Comparison of ENCODE assay signal across 1 cellular context in genomic region chr3:165884518-165884917, GRCh38.
TF ChIP-seq lines count a peak whose summit lies in the region.

No MANE protein-coding gene starts in this region.

TF ChIP-seq in GM12878, 131 proteins besides CTCF, POLR2A, EP300 and RAD21 (continued from another document):
- no peak for TF ChIP-seq USF2 (IDR thresholded peaks at IDR 0.05; ENCODE audit: borderline replicate concordance, low read depth, low read length)
- TF ChIP-seq MTA2 (IDR thresholded peaks at IDR 0.05; ENCODE audit: low read depth): no peak
- TF ChIP-seq POLR2AphosphoS5 (IDR thresholded peaks at IDR 0.05; ENCODE audit: low read length): no peak
- TF ChIP-seq NFYA (IDR thresholded peaks at IDR 0.05; ENCODE audit: borderline replicate concordance, low read depth, low read length): no peak
- TF ChIP-seq, protein P1, sequence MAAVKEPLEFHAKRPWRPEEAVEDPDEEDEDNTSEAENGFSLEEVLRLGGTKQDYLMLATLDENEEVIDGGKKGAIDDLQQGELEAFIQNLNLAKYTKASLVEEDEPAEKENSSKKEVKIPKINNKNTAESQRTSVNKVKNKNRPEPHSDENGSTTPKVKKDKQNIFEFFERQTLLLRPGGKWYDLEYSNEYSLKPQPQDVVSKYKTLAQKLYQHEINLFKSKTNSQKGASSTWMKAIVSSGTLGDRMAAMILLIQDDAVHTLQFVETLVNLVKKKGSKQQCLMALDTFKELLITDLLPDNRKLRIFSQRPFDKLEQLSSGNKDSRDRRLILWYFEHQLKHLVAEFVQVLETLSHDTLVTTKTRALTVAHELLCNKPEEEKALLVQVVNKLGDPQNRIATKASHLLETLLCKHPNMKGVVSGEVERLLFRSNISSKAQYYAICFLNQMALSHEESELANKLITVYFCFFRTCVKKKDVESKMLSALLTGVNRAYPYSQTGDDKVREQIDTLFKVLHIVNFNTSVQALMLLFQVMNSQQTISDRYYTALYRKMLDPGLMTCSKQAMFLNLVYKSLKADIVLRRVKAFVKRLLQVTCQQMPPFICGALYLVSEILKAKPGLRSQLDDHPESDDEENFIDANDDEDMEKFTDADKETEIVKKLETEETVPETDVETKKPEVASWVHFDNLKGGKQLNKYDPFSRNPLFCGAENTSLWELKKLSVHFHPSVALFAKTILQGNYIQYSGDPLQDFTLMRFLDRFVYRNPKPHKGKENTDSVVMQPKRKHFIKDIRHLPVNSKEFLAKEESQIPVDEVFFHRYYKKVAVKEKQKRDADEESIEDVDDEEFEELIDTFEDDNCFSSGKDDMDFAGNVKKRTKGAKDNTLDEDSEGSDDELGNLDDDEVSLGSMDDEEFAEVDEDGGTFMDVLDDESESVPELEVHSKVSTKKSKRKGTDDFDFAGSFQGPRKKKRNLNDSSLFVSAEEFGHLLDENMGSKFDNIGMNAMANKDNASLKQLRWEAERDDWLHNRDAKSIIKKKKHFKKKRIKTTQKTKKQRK (IDR thresholded peaks at IDR 0.05; ENCODE audit: low read depth, low read length): no peak
- no peak for TF ChIP-seq MEF2A (IDR thresholded peaks at IDR 0.05; ENCODE audit: insufficient read depth, low read depth, low read length)
- no peak for TF ChIP-seq PML (IDR thresholded peaks at IDR 0.05; ENCODE audit: low read length)
- TF ChIP-seq IRF4 (IDR thresholded peaks at IDR 0.05; ENCODE audit: low read depth, low read length): no peak
- TF ChIP-seq IRF3 (IDR thresholded peaks at IDR 0.05): no peak
- TF ChIP-seq, protein P2, sequence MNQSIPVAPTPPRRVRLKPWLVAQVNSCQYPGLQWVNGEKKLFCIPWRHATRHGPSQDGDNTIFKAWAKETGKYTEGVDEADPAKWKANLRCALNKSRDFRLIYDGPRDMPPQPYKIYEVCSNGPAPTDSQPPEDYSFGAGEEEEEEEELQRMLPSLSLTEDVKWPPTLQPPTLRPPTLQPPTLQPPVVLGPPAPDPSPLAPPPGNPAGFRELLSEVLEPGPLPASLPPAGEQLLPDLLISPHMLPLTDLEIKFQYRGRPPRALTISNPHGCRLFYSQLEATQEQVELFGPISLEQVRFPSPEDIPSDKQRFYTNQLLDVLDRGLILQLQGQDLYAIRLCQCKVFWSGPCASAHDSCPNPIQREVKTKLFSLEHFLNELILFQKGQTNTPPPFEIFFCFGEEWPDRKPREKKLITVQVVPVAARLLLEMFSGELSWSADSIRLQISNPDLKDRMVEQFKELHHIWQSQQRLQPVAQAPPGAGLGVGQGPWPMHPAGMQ (IDR thresholded peaks at IDR 0.05; ENCODE audit: borderline replicate concordance): no peak
- no peak for TF ChIP-seq ZSCAN29 (IDR thresholded peaks at IDR 0.05)
- no peak for TF ChIP-seq EZH2 (IDR thresholded peaks at IDR 0.05; ENCODE audit: borderline replicate concordance, control insufficient read depth, low read depth, low read length)
- no peak for TF ChIP-seq FOS (IDR thresholded peaks at IDR 0.05; ENCODE audit: borderline replicate concordance, extremely low read depth, insufficient read length)
- TF ChIP-seq SUZ12 (IDR thresholded peaks at IDR 0.05; ENCODE audit: unreplicated experiment): no peak
- no peak for TF ChIP-seq SREBF2 (IDR thresholded peaks at IDR 0.05; ENCODE audit: low read length)
- no peak for TF ChIP-seq MXI1 (IDR thresholded peaks at IDR 0.05; ENCODE audit: low read depth, low read length)
- TF ChIP-seq, protein P3, sequence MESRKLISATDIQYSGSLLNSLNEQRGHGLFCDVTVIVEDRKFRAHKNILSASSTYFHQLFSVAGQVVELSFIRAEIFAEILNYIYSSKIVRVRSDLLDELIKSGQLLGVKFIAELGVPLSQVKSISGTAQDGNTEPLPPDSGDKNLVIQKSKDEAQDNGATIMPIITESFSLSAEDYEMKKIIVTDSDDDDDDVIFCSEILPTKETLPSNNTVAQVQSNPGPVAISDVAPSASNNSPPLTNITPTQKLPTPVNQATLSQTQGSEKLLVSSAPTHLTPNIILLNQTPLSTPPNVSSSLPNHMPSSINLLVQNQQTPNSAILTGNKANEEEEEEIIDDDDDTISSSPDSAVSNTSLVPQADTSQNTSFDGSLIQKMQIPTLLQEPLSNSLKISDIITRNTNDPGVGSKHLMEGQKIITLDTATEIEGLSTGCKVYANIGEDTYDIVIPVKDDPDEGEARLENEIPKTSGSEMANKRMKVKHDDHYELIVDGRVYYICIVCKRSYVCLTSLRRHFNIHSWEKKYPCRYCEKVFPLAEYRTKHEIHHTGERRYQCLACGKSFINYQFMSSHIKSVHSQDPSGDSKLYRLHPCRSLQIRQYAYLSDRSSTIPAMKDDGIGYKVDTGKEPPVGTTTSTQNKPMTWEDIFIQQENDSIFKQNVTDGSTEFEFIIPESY (IDR thresholded peaks at IDR 0.05): no peak
